1 cellular context compared by ENCODE assay signal in the genomic region with DNA sequence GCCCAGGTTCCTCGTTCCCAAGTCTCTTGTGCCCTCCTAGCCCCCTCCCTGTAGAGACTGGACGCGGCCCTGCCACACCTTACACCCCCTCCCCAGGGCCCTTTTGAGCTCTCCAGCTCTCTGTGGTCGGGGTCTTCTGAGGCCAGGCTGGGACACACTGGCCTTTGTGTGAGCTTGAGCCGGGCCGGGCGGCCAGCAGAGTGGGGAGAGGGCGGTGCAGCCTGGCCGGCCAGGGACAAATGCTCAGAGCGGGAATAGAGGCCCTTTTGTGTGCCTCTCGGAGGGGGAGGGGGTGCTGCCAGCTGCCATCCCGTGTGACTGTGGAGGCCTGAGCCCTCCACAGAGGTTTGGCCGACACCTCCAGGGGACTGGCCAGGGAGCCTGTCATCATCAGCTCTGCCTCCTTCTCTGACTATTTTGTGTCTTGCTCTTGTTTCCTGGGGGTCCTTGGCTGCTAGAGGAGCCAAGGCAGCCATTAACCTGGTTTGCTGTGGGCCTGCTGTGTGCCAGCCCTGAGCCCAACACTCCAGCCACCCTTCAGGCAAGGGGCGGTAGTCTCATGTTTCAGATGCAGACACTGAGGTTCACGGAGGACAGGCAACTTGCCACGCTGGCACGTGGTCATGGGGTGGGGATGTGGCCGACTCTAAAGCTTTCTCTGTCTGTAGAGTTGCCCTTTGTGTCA.
TF ChIP-seq lines count a peak whose summit lies in the region.

No MANE protein-coding gene starts in this region.

TF ChIP-seq in HepG2, 621 proteins besides CTCF, POLR2A, EP300 and RAD21 (continued from another document and continues in another):
- no peak for TF ChIP-seq SP1 (IDR thresholded peaks at IDR 0.05)
- peak; percentile 24; the same call in 1 of the 2 replicates for TF ChIP-seq SP1 (CRISPR knock-in tag; IDR thresholded peaks at IDR 0.05)
- TF ChIP-seq E2F2 (CRISPR knock-in tag; IDR thresholded peaks at IDR 0.05; ENCODE audit: borderline replicate concordance): no peak
- peak; percentile 51; the same call in 1 of the 2 replicates for TF ChIP-seq MEIS2 (CRISPR knock-in tag; IDR thresholded peaks at IDR 0.05)
- TF ChIP-seq, protein P1, sequence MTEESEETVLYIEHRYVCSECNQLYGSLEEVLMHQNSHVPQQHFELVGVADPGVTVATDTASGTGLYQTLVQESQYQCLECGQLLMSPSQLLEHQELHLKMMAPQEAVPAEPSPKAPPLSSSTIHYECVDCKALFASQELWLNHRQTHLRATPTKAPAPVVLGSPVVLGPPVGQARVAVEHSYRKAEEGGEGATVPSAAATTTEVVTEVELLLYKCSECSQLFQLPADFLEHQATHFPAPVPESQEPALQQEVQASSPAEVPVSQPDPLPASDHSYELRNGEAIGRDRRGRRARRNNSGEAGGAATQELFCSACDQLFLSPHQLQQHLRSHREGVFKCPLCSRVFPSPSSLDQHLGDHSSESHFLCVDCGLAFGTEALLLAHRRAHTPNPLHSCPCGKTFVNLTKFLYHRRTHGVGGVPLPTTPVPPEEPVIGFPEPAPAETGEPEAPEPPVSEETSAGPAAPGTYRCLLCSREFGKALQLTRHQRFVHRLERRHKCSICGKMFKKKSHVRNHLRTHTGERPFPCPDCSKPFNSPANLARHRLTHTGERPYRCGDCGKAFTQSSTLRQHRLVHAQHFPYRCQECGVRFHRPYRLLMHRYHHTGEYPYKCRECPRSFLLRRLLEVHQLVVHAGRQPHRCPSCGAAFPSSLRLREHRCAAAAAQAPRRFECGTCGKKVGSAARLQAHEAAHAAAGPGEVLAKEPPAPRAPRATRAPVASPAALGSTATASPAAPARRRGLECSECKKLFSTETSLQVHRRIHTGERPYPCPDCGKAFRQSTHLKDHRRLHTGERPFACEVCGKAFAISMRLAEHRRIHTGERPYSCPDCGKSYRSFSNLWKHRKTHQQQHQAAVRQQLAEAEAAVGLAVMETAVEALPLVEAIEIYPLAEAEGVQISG (CRISPR knock-in tag; IDR thresholded peaks at IDR 0.05): peak; percentile 34; the same call in 1 of the 2 replicates
- TF ChIP-seq, protein P2, sequence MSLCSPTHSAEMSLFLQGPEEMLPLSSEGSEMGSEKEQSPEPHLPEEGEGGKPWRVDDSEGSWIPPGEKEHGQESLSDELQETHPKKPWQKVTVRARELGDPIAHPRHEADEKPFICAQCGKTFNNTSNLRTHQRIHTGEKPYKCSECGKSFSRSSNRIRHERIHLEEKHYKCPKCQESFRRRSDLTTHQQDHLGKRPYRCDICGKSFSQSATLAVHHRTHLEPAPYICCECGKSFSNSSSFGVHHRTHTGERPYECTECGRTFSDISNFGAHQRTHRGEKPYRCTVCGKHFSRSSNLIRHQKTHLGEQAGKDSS (CRISPR knock-in tag; IDR thresholded peaks at IDR 0.05; ENCODE audit: borderline replicate concordance, low read depth): peak; percentile 61
- peak; percentile 48; the same call in 1 of the 2 replicates for TF ChIP-seq ZFP91 (CRISPR knock-in tag; IDR thresholded peaks at IDR 0.05; ENCODE audit: borderline replicate concordance)
- TF ChIP-seq ZNF543 (CRISPR knock-in tag; IDR thresholded peaks at IDR 0.05): peak; percentile 66
- TF ChIP-seq SMYD3 (CRISPR knock-in tag; IDR thresholded peaks at IDR 0.05): no peak
- no peak for TF ChIP-seq NBN (conservative IDR thresholded peaks at IDR 0.05)
- TF ChIP-seq REL (CRISPR knock-in tag; conservative IDR thresholded peaks at IDR 0.05): no peak
- TF ChIP-seq SOX13 (IDR thresholded peaks at IDR 0.05): no peak
- TF ChIP-seq SOX13 (CRISPR knock-in tag; conservative IDR thresholded peaks at IDR 0.05 in 1 of 2, IDR thresholded peaks at IDR 0.05 in 1 of 2): peak in 1 of 2 experiments; percentile 70; a peak in 2 of 4 replicates
- TF ChIP-seq, protein P3, sequence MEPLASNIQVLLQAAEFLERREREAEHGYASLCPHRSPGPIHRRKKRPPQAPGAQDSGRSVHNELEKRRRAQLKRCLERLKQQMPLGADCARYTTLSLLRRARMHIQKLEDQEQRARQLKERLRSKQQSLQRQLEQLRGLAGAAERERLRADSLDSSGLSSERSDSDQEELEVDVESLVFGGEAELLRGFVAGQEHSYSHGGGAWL (CRISPR knock-in tag; IDR thresholded peaks at IDR 0.05): 0 out of 2 replicates have a peak, but pooled peaks have one; percentile 28
- TF ChIP-seq, protein P4, sequence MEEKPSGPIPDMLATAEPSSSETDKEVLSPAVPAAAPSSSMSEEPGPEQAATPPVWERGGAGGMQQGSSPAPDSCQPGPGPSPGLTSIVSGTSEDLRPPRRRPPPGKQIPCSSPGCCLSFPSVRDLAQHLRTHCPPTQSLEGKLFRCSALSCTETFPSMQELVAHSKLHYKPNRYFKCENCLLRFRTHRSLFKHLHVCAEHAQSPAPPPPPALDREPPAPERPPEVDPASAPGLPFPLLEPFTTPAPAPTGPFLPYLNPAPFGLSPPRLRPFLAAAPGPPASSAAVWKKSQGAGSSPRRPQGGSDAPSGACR (CRISPR knock-in tag; IDR thresholded peaks at IDR 0.05): peak; percentile 72; the same call in 1 of the 2 replicates
- TF ChIP-seq RXRA (CRISPR knock-in tag; IDR thresholded peaks at IDR 0.05): peak; percentile 98
- TF ChIP-seq, protein P5, sequence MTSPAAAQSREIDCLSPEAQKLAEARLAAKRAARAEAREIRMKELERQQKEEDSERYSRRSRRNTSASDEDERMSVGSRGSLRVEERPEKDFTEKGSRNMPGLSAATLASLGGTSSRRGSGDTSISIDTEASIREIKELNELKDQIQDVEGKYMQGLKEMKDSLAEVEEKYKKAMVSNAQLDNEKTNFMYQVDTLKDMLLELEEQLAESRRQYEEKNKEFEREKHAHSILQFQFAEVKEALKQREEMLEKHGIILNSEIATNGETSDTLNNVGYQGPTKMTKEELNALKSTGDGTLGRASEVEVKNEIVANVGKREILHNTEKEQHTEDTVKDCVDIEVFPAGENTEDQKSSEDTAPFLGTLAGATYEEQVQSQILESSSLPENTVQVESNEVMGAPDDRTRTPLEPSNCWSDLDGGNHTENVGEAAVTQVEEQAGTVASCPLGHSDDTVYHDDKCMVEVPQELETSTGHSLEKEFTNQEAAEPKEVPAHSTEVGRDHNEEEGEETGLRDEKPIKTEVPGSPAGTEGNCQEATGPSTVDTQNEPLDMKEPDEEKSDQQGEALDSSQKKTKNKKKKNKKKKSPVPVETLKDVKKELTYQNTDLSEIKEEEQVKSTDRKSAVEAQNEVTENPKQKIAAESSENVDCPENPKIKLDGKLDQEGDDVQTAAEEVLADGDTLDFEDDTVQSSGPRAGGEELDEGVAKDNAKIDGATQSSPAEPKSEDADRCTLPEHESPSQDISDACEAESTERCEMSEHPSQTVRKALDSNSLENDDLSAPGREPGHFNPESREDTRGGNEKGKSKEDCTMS (CRISPR knock-in tag; conservative IDR thresholded peaks at IDR 0.05): no peak
- TF ChIP-seq ZBTB7B (CRISPR knock-in tag; IDR thresholded peaks at IDR 0.05): peak; percentile 76; the same call in 1 of the 2 replicates
- TF ChIP-seq, protein P6, sequence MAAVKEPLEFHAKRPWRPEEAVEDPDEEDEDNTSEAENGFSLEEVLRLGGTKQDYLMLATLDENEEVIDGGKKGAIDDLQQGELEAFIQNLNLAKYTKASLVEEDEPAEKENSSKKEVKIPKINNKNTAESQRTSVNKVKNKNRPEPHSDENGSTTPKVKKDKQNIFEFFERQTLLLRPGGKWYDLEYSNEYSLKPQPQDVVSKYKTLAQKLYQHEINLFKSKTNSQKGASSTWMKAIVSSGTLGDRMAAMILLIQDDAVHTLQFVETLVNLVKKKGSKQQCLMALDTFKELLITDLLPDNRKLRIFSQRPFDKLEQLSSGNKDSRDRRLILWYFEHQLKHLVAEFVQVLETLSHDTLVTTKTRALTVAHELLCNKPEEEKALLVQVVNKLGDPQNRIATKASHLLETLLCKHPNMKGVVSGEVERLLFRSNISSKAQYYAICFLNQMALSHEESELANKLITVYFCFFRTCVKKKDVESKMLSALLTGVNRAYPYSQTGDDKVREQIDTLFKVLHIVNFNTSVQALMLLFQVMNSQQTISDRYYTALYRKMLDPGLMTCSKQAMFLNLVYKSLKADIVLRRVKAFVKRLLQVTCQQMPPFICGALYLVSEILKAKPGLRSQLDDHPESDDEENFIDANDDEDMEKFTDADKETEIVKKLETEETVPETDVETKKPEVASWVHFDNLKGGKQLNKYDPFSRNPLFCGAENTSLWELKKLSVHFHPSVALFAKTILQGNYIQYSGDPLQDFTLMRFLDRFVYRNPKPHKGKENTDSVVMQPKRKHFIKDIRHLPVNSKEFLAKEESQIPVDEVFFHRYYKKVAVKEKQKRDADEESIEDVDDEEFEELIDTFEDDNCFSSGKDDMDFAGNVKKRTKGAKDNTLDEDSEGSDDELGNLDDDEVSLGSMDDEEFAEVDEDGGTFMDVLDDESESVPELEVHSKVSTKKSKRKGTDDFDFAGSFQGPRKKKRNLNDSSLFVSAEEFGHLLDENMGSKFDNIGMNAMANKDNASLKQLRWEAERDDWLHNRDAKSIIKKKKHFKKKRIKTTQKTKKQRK (IDR thresholded peaks at IDR 0.05; ENCODE audit: low read length): no peak
- peak; percentile 76 for TF ChIP-seq XRCC5 (optimal IDR thresholded peaks at IDR 0.05; ENCODE audit: low read length)
- TF ChIP-seq ARNT2 (CRISPR knock-in tag; IDR thresholded peaks at IDR 0.05; ENCODE audit: low read depth): 0 out of 2 replicates have a peak, but pooled peaks have one; percentile 21
- TF ChIP-seq POLR2AphosphoS5 (IDR thresholded peaks at IDR 0.05; ENCODE audit: low read depth, low read length): peak; percentile 26; the same call in 1 of the 2 replicates
- peak; percentile 32; the same call in 1 of the 2 replicates for TF ChIP-seq KLF11 (CRISPR knock-in tag; IDR thresholded peaks at IDR 0.05)
- TF ChIP-seq STAG1 (CRISPR knock-in tag; IDR thresholded peaks at IDR 0.05): peak; percentile 21
- no peak for TF ChIP-seq SNAI1 (CRISPR knock-in tag; IDR thresholded peaks at IDR 0.05; ENCODE audit: borderline replicate concordance)
- TF ChIP-seq TFE3 (CRISPR knock-in tag; IDR thresholded peaks at IDR 0.05): 0 out of 2 replicates have a peak, but pooled peaks have one; percentile 50
- TF ChIP-seq, protein P7, sequence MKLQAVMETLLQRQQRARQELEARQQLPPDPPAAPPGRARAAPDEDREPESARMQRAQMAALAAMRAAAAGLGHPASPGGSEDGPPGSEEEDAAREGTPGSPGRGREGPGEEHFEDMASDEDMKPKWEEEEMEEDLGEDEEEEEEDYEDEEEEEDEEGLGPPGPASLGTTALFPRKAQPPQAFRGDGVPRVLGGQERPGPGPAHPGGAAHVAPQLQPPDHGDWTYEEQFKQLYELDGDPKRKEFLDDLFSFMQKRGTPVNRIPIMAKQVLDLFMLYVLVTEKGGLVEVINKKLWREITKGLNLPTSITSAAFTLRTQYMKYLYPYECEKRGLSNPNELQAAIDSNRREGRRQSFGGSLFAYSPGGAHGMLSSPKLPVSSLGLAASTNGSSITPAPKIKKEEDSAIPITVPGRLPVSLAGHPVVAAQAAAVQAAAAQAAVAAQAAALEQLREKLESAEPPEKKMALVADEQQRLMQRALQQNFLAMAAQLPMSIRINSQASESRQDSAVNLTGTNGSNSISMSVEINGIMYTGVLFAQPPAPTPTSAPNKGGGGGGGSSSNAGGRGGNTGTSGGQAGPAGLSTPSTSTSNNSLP (IDR thresholded peaks at IDR 0.05; ENCODE audit: low read depth, low read length): no peak
- TF ChIP-seq, protein P8, sequence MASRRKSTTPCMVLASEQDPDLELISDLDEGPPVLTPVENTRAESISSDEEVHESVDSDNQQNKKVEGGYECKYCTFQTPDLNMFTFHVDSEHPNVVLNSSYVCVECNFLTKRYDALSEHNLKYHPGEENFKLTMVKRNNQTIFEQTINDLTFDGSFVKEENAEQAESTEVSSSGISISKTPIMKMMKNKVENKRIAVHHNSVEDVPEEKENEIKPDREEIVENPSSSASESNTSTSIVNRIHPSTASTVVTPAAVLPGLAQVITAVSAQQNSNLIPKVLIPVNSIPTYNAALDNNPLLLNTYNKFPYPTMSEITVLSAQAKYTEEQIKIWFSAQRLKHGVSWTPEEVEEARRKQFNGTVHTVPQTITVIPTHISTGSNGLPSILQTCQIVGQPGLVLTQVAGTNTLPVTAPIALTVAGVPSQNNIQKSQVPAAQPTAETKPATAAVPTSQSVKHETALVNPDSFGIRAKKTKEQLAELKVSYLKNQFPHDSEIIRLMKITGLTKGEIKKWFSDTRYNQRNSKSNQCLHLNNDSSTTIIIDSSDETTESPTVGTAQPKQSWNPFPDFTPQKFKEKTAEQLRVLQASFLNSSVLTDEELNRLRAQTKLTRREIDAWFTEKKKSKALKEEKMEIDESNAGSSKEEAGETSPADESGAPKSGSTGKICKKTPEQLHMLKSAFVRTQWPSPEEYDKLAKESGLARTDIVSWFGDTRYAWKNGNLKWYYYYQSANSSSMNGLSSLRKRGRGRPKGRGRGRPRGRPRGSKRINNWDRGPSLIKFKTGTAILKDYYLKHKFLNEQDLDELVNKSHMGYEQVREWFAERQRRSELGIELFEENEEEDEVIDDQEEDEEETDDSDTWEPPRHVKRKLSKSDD (CRISPR knock-in tag; IDR thresholded peaks at IDR 0.05; ENCODE audit: low read depth): 0 out of 2 replicates have a peak, but pooled peaks have one; percentile 4
- TF ChIP-seq BCL6 (CRISPR knock-in tag; IDR thresholded peaks at IDR 0.05): peak; percentile 45; the same call in 1 of the 2 replicates
